ENCODE assay signal across 23 cellular contexts in the genomic region with DNA sequence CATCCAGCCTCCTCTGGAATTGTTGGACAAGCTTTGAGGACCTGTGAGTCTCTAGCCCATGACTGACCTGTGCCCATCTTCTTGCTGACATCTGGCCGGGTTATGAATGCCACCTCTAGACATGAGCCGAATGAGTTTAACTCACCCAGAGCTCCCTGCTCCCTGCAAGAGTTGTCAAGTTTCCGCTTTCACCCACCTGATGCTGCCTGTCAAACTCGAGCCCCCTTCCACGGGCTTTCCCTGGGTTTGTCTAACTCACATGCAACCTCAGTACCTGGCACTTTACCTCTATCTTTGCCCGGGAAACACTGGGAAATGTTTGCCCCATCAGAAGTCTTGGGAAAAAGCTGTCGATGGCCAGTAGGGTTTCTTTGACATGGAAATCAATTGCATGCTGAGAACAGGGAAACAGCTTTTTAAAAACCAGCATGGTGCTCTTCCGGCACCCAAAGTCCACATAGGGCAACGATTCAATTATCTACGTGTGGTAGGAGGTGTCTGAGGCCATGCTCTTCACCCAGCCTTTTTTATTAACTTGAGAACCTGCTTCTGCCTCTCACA. TPM values are rescaled to one million over a fixed set of nuclear protein-coding genes. Genes with fewer than 3 reads are reported as not detected.
DNase-seq lines count a peak whose midpoint lies in the region; ATAC-seq, FAIRE-seq and TF ChIP-seq lines count a peak whose summit lies in the region.
"Had no signal": no experiment of that assay in that cellular context is flagged by ENCODE, and none has a peak within 500 bp of the region (broad histone marks: within the 10 kb centered on the region; RNA-seq: fewer than 3 reads in every experiment).

No MANE protein-coding gene starts in this region.

- FAIRE-seq in kidney (lab: Jason Lieb, UNC), result no peak
- FAIRE-seq: GM19239, RCC 7860 had no signal

- H3K9me3 ChIP-seq in SK-N-SH (no peaks in the 10 kb centered on the region), kidney (ENCODE audit: control insufficient read depth in 1 of 2, low read length in 2 of 2) (no peaks in the 10 kb centered on the region), spleen (peaks cover 0 to 4% (median 0%) of the 10 kb centered on the region in 8 donors)

- H3K36me3 ChIP-seq in SK-N-SH (replicated peaks in 1 of 2; ENCODE audit: control insufficient read depth in 1 of 2, insufficient read depth in 2 of 2, low read length in 1 of 2) (no peaks in the 10 kb centered on the region), kidney (ENCODE audit: control insufficient read depth in 1 of 2, insufficient read depth in 2 of 2, low read length in 2 of 2) (no peaks in the 10 kb centered on the region), spleen (no peaks in the 10 kb centered on the region)

- POLR2A ChIA-PET in SK-N-SH (lab: Yijun Ruan, JAX), result no interaction called here

- H3K36me3 Mint-ChIP-seq in glutamatergic neuron (ENCODE audit: unreplicated experiment), result no peaks in the 10 kb centered on the region
- H3K36me3 Mint-ChIP-seq: CD14-positive monocyte had no signal

- no peak for TF ChIP-seq CTCF in SK-N-SH (IDR thresholded peaks at IDR 0.05)
- TF ChIP-seq CTCF in kidney (IDR thresholded peaks at IDR 0.05; ENCODE audit: borderline replicate concordance, extremely low read depth, insufficient read depth), result no peak
- no peak for TF ChIP-seq CTCF in spleen (IDR thresholded peaks at IDR 0.05 in 8 of 11, conservative IDR thresholded peaks at IDR 0.05 in 3 of 11)
- no peak for TF ChIP-seq CTCF in glutamatergic neuron (IDR thresholded peaks at IDR 0.05; ENCODE audit: partially characterized antibody, unreplicated experiment)

- H2AFZ ChIP-seq in SK-N-SH (ENCODE audit: low read depth), result no peak overlapping the region

- no peaks in the 10 kb centered on the region for H3F3A ChIP-seq in SK-N-SH (replicated peaks; ENCODE audit: insufficient read depth)

- no peak for TF ChIP-seq RAD21 in SK-N-SH (IDR thresholded peaks at IDR 0.05; ENCODE audit: low read length)

- H3K27me3 Mint-ChIP-seq in glutamatergic neuron (ENCODE audit: unreplicated experiment), result peaks cover 1% of the 10 kb centered on the region

- no peak for TF ChIP-seq EP300 in SK-N-SH (IDR thresholded peaks at IDR 0.05; ENCODE audit: borderline replicate concordance in 1 of 2, low read depth in 1 of 2, low read length in 1 of 2)

- peaks cover 3% of the 10 kb centered on the region for H3K4me1 Mint-ChIP-seq in glutamatergic neuron (ENCODE audit: low read depth, unreplicated experiment)

- H3K4me2 ChIP-seq in SK-N-SH, result no peak overlapping the region

- H3K27ac Mint-ChIP-seq in glutamatergic neuron (ENCODE audit: unreplicated experiment), result no peak overlapping the region

- H3K27ac ChIP-seq in SK-N-SH (ENCODE audit: low read depth in 2 of 2, low read length in 1 of 2), result no peak overlapping the region
- no peak overlapping the region for H3K27ac ChIP-seq in kidney (ENCODE audit: low read depth in 2 of 2, low read length in 2 of 2)
- H3K27ac ChIP-seq in spleen, result no peak overlapping the region

- no peaks in the 10 kb centered on the region for H4K20me1 ChIP-seq in SK-N-SH (ENCODE audit: insufficient read depth)

- H3K4me1 ChIP-seq in SK-N-SH (ENCODE audit: control insufficient read depth in 1 of 2, insufficient read depth in 2 of 2, low read depth in 1 of 2, low read length in 1 of 2) (no peaks in the 10 kb centered on the region), kidney (ENCODE audit: control insufficient read depth in 1 of 2, insufficient read depth in 1 of 2, low read depth in 1 of 2, low read length in 2 of 2) (no peaks in the 10 kb centered on the region), spleen (no peaks in the 10 kb centered on the region)

- no peak overlapping the region for H3K9ac ChIP-seq in SK-N-SH
- no peak overlapping the region for H3K9ac ChIP-seq in kidney (ENCODE audit: low read length in 2 of 2)

- no peaks in the 10 kb centered on the region for H3K9me2 ChIP-seq in SK-N-SH

- ATAC-seq in SK-N-SH treated with all-trans-retinoic acid at 6 μM for 48 hours (no peak), GM21367 (IDR thresholded peaks at IDR 0.05; ENCODE audit: unreplicated experiment) (no peak)
- ATAC-seq: HCT116 had no signal

- intact Hi-C loops in kidney (cut with DNase I) (no loop called here), spleen (cut with DNase I; ENCODE audit: low total_unique reads) (no loop called here)

- no peak overlapping the region for H3K4me3 Mint-ChIP-seq in glutamatergic neuron (ENCODE audit: unreplicated experiment)
- H3K4me3 Mint-ChIP-seq: CD14-positive monocyte had no signal

- TF ChIP-seq POLR2A in spleen (IDR thresholded peaks at IDR 0.05), result no peak

- no peaks in the 10 kb centered on the region for H3K79me2 ChIP-seq in SK-N-SH (ENCODE audit: insufficient read depth)

- DNase-seq in SK-N-SH (peak; percentile 3), kidney (peak; percentile 19), spleen (peak; percentile 18), glutamatergic neuron (no peak), germinal center (ENCODE audit: low spot score) (no peak)
- DNase-seq: 8988T, AML-193, GDM1, KBM-7, NCI-H1105, NCI-H1694, NCI-H2081 treated with DMSO at 0.1 percent for 48 hours, NCI-H446 treated with DMSO at 0.1 percent for 48 hours, NCI-H526 treated with DMSO at 0.1 percent for 48 hours, OCI-M1, SW 1271 had no signal

- CTCF ChIA-PET in SK-N-SH (lab: Yijun Ruan, JAX), result interaction anchor here (1.3 to 3.9 kb wide), 2 partner anchors 9 to 135 kb away, joined by 3 to 18 read pairs; no protein-coding TSS in a partner anchor

- 75% methylated on average over 10 of the region's 10 CpGs for WGBS in SK-N-SH (ENCODE audit: low lambda C conversion rate)
- WGBS in spleen, 5 donors, result 58 to 73% (median 63%) methylated on average over 10 of the region's 10 CpGs

- H3K9me3 Mint-ChIP-seq in glutamatergic neuron (ENCODE audit: unreplicated experiment), result peaks cover 6% of the 10 kb centered on the region

- H3K4me3 ChIP-seq in SK-N-SH (ENCODE audit: low read depth in 2 of 2, low read length in 1 of 2) (no peak overlapping the region), kidney (ENCODE audit: low read length in 2 of 2) (no peak overlapping the region), spleen (no peak overlapping the region)

- no peaks in the 10 kb centered on the region for H3K27me3 ChIP-seq in SK-N-SH (ENCODE audit: insufficient read depth)
- H3K27me3 ChIP-seq in spleen (replicated peaks in 1 of 7), result peaks cover 0 to 9% (median 0%) of the 10 kb centered on the region in 7 donors

TF ChIP-seq in SK-N-SH, 30 proteins besides CTCF, POLR2A, EP300 and RAD21:
- TF ChIP-seq TAF1 (IDR thresholded peaks at IDR 0.05; ENCODE audit: borderline replicate concordance, low read depth, low read length) (no peak), RFX5 (IDR thresholded peaks at IDR 0.05; ENCODE audit: low read length) (no peak), ELF1 (IDR thresholded peaks at IDR 0.05) (no peak), JUND (IDR thresholded peaks at IDR 0.05) (no peak), SIN3A (IDR thresholded peaks at IDR 0.05; ENCODE audit: borderline replicate concordance, low read depth, low read length) (no peak), PBX3 (IDR thresholded peaks at IDR 0.05) (no peak)

TF ChIP-seq in SK-N-SH treated with all-trans-retinoic acid at 6 μM for 48 hours, 23 proteins besides CTCF, POLR2A, EP300 and RAD21:
- no peak for TF ChIP-seq ZNF70 (CRISPR knock-in tag; IDR thresholded peaks at IDR 0.05)
- TF ChIP-seq PATZ1 (CRISPR knock-in tag; IDR thresholded peaks at IDR 0.05; ENCODE audit: borderline replicate concordance), result no peak
- TF ChIP-seq ZFP30 (CRISPR knock-in tag; IDR thresholded peaks at IDR 0.05), result no peak
- no peak for TF ChIP-seq OSR1 (CRISPR knock-in tag; IDR thresholded peaks at IDR 0.05)

RNA-seq across cellular contexts. Expression of gene DNAH17, which starts 33.8 kb away (rescaled TPM):
- polyA plus RNA-seq in SK-N-SH (2012; rRNA removed) (not detected in 2 replicates), kidney (ENCODE audit: insufficient read depth, low read depth, low replicate concordance) (0.17 TPM), spleen (under 1 TPM; 0.06 to 0.72 (median 0.32) TPM)
- polyA plus RNA-seq in SK-N-SH (2012; cell fraction: cytosol; rRNA removed), result under 0.01 TPM in 1 of 2 replicates, not detected in the other
- not detected in 2 replicates for polyA plus RNA-seq in SK-N-SH (2012; cell fraction: nucleus; rRNA removed)
- total RNA-seq in kidney (0.09 TPM), spleen (1 to 10 TPM in 1 of 7 donors, under 1 TPM in 5, not detected in 1; 0.29 to 1.0 (median 0.77) TPM), glutamatergic neuron (ENCODE audit: unreplicated experiment) (1.3 TPM)
- total RNA-seq: HT1080 had no signal

Comparison
In these comparisons a context has a peak if more than half of its experiments do, and no peak if none do; other contexts are left out.
1. DNase-seq: peak in SK-N-SH (single experiment), kidney (single experiment) and spleen (single experiment); none in glutamatergic neuron (single experiment) and germinal center (single experiment).